Comparison of ENCODE assay signal across 1 cellular context in genomic region chr1:89820423-89821321, GRCh38.
TF ChIP-seq lines count a peak whose summit lies in the region.

LRRC8D (plus strand) TSS chr1:89821032; CDS start chr1:89933069, 112,037 bp downstream.

TF ChIP-seq in IMR-90, 13 proteins besides CTCF, POLR2A, EP300 and RAD21 (continued from another document):
- TF ChIP-seq RFX5 (IDR thresholded peaks at IDR 0.05; ENCODE audit: low read depth, low read length) (no peak), MAFK (IDR thresholded peaks at IDR 0.05; ENCODE audit: low read depth, low read length) (no peak)
